Comparison of ENCODE assay signal across 15 cellular contexts in the genomic region with DNA sequence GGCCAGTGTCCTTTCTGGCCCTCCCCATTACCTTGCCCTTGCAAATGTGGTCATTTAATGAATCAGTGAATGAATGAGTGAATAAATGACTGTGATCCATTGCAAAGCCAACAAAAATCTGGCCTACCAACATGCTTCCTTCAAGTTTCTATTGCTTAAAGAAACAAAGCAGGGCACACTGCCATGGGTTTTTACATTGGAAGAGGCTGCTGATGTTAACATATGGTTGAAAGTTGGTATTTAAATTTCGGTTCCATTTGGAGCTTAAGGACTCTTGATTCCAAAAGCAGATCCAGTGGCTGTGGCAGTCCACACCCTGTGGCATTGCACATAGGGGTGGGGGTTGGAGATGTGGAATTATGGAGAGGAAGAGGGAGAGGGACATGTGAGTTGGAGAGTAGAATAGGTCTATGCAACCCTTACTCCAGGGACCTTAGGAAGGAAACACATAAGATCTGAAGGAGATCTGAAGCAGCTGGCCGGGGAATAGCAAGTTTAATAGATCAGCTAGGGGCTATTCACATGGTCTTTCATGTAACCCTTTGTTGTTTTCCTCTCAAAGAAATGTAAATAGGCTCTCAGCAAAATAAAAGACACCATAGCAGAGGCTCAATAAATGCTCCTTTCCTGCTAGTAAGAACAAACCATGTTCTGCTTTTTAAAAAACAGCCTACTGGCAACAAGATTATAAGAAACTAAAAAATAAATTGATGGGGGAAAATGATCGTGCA. TPM values are rescaled to one million over a fixed set of nuclear protein-coding genes. Genes with fewer than 3 reads are reported as not detected.
"Had no signal": no experiment of that assay in that cellular context is flagged by ENCODE, and none has a peak within 500 bp of the region (broad histone marks: within the 10 kb centered on the region; RNA-seq: fewer than 3 reads in every experiment).

No MANE protein-coding gene starts in this region.

- H3K27me3 ChIP-seq: tibial nerve had no signal

- H3K4me1 Mint-ChIP-seq: activated CD8-positive, alpha-beta memory T cell treated with anti-CD3 and anti-CD28 coated beads, Interleukin-2, amount 10 ng/mL, durations not matched to agents 7 days and 5 days; activated naive CD8-positive, alpha-beta T cell treated with anti-CD3 and anti-CD28 coated beads for 36 hours; T-helper 17 cell had no signal

- H3K36me3 ChIP-seq: tibial nerve had no signal

- ATAC-seq: activated CD8-positive, alpha-beta memory T cell treated with anti-CD3 and anti-CD28 coated beads, Interleukin-2, amount 10 ng/mL, durations not matched to agents 7 days and 5 days; esophagus mucosa; left lobe of liver; T-helper 17 cell had no signal

- H3K9me3 ChIP-seq: tibial nerve had no signal

- H3K36me3 Mint-ChIP-seq: activated CD8-positive, alpha-beta memory T cell treated with anti-CD3 and anti-CD28 coated beads, Interleukin-2, amount 10 ng/mL, durations not matched to agents 7 days and 5 days; activated naive CD8-positive, alpha-beta T cell treated with anti-CD3 and anti-CD28 coated beads for 36 hours; memory B cell had no signal

- H3K4me3 Mint-ChIP-seq: activated CD8-positive, alpha-beta memory T cell treated with anti-CD3 and anti-CD28 coated beads, Interleukin-2, amount 10 ng/mL, durations not matched to agents 7 days and 5 days; activated naive CD8-positive, alpha-beta T cell treated with anti-CD3 and anti-CD28 coated beads for 36 hours; memory B cell; T-helper 17 cell had no signal

- FAIRE-seq: islet of Langerhans, TTC549 had no signal

- H3K27ac Mint-ChIP-seq: activated CD8-positive, alpha-beta memory T cell treated with anti-CD3 and anti-CD28 coated beads, Interleukin-2, amount 10 ng/mL, durations not matched to agents 7 days and 5 days; activated naive CD8-positive, alpha-beta T cell treated with anti-CD3 and anti-CD28 coated beads for 36 hours; memory B cell; T-helper 17 cell had no signal

- DNase-seq: activated CD8-positive, alpha-beta memory T cell treated with anti-CD3 and anti-CD28 coated beads, Interleukin-2, amount 10 ng/mL, durations not matched to agents 7 days and 5 days; activated gamma-delta T cell; activated naive CD8-positive, alpha-beta T cell treated with anti-CD3 and anti-CD28 coated beads for 36 hours; activated T-cell treated with anti-CD3 and anti-CD28 coated beads, Interleukin-2, amount 50 U/mL, for 48 hours; foreskin fibroblast; glutamatergic neuron; retina; stimulated activated CD4-positive, alpha-beta T cell treated with anti-CD3 and anti-CD28 coated beads, Interleukin-15, amount 100 ng/mL, for 24 hours; T-helper 17 cell had no signal

- H3K4me3 ChIP-seq: tibial nerve had no signal

- H3K9me3 Mint-ChIP-seq: activated naive CD8-positive, alpha-beta T cell treated with anti-CD3 and anti-CD28 coated beads for 36 hours; memory B cell had no signal

- H3K27ac ChIP-seq: tibial nerve had no signal

- H3K27me3 Mint-ChIP-seq: activated naive CD8-positive, alpha-beta T cell treated with anti-CD3 and anti-CD28 coated beads for 36 hours had no signal

RNA-seq across cellular contexts. Expression of gene ABCA4, which starts 7.2 kb away (rescaled TPM):
- total RNA-seq: activated CD8-positive, alpha-beta memory T cell treated with anti-CD3 and anti-CD28 coated beads, Interleukin-2, amount 10 ng/mL, durations not matched to agents 7 days and 5 days; activated naive CD8-positive, alpha-beta T cell treated with anti-CD3 and anti-CD28 coated beads for 36 hours; T-helper 17 cell had no signal
